ENCODE assay signal across 8 cellular contexts in genomic region chr6:24668066-24668996, GRCh38. TPM values are rescaled to one million over a fixed set of nuclear protein-coding genes. Genes with fewer than 3 reads are reported as not detected.
DNase-seq lines count a peak whose midpoint lies in the region; ATAC-seq and TF ChIP-seq lines count a peak whose summit lies in the region.
"Not testable (repeated sequence)": the region's sequence is repeated elsewhere in the genome, so short reads cannot be mapped to it uniquely, and the experiment has no call there.

No MANE protein-coding gene starts in this region.

- TF ChIP-seq EP300 in transverse colon (IDR thresholded peaks at IDR 0.05; ENCODE audit: low read depth): not testable (repeated sequence)

- peaks cover 11% of the 10 kb centered on the region for H3K36me3 ChIP-seq in Panc1 (ENCODE audit: control insufficient read depth, insufficient read depth, low read length)
- not testable (repeated sequence) for H3K36me3 ChIP-seq in transverse colon

- not testable (repeated sequence) for H3K27me3 ChIP-seq in Panc1 (ENCODE audit: control insufficient read depth, insufficient read depth, low read length); transverse colon

- H3K27ac Mint-ChIP-seq in activated T-cell treated with anti-CD3 and anti-CD28 coated beads, Interleukin-2, amount 50 U/mL, for 24 hours; nephron progenitor cell: not testable (repeated sequence)
- peak overlapping the region in 3 of 6 donors; percentile 34 to 94 (median 45) for H3K27ac Mint-ChIP-seq in immature natural killer cell

- CTCF ChIA-PET in Panc1 (lab: Charles Lee): not testable (repeated sequence)

- not testable (repeated sequence) for BruUV-seq in Panc1 (replicated peaks; lab: Mats Ljungman, UMichigan)

- DNase-seq in COLO829 (ENCODE audit: low spot score) (peak; percentile 68), immature natural killer cell (peak in 1 of 3 donors; percentile 2)
- DNase-seq in Jurkat, Clone E6-1 (ENCODE audit: low read depth, low spot score); Panc1 (ENCODE audit: low read depth, low spot score); activated T-cell treated with anti-CD3 and anti-CD28 coated beads, Interleukin-2, amount 50 U/mL, for 24 hours; coronary artery (ENCODE audit: low spot score); nephron progenitor cell; transverse colon: not testable (repeated sequence)

- H3K9me3 Mint-ChIP-seq in activated T-cell treated with anti-CD3 and anti-CD28 coated beads, Interleukin-2, amount 50 U/mL, for 24 hours: peaks cover 17% of the 10 kb centered on the region
- H3K9me3 Mint-ChIP-seq in immature natural killer cell: not testable (repeated sequence)
- H3K9me3 Mint-ChIP-seq in nephron progenitor cell: peaks cover 61% of the 10 kb centered on the region

- POLR2A ChIA-PET in Panc1 (lab: Charles Lee): not testable (repeated sequence)

- not testable (repeated sequence) for TF ChIP-seq CTCF in Panc1 (IDR thresholded peaks at IDR 0.05); coronary artery (IDR thresholded peaks at IDR 0.05); nephron progenitor cell (IDR thresholded peaks at IDR 0.05); transverse colon (IDR thresholded peaks at IDR 0.05)

- peaks cover 45% of the 10 kb centered on the region for H3K4me1 Mint-ChIP-seq in activated T-cell treated with anti-CD3 and anti-CD28 coated beads, Interleukin-2, amount 50 U/mL, for 24 hours (ENCODE audit: low read depth)
- H3K4me1 Mint-ChIP-seq in immature natural killer cell: peaks cover 44 to 54% of the 10 kb centered on the region in 2 donors
- H3K4me1 Mint-ChIP-seq in nephron progenitor cell: peaks cover 39% of the 10 kb centered on the region

- peak overlapping the region; percentile 96 for H3K4me3 Mint-ChIP-seq in activated T-cell treated with anti-CD3 and anti-CD28 coated beads, Interleukin-2, amount 50 U/mL, for 24 hours
- H3K4me3 Mint-ChIP-seq in immature natural killer cell (peak overlapping the region; percentile 43 to 100 (median 98)), nephron progenitor cell (peak overlapping the region; percentile 96)

- peaks cover 75% of the 10 kb centered on the region for H3K36me3 Mint-ChIP-seq in activated T-cell treated with anti-CD3 and anti-CD28 coated beads, Interleukin-2, amount 50 U/mL, for 24 hours (ENCODE audit: low read depth)
- H3K36me3 Mint-ChIP-seq in immature natural killer cell (peaks cover 4 to 24% (median 5%) of the 10 kb centered on the region in 3 donors), nephron progenitor cell (ENCODE audit: low read depth) (peaks cover 69% of the 10 kb centered on the region)

- H3K4me3 ChIP-seq in Jurkat, Clone E6-1 (ENCODE audit: low read length): peak overlapping the region; percentile 99
- H3K4me3 ChIP-seq in Panc1 (ENCODE audit: low read depth in 2 of 2, low read length in 2 of 2) (peak overlapping the region; percentile 99 to 100), coronary artery (peak overlapping the region; percentile 88), transverse colon (peak overlapping the region in 3 of 4 donors; percentile 50 to 75 (median 64))

- 93 to 94% methylated on average over 8 to 18 of the region's 18 CpGs for WGBS in transverse colon (ENCODE audit: low coverage in 1 of 2), 2 donors

- not testable (repeated sequence) for H3K27me3 Mint-ChIP-seq in activated T-cell treated with anti-CD3 and anti-CD28 coated beads, Interleukin-2, amount 50 U/mL, for 24 hours; nephron progenitor cell (ENCODE audit: low read depth, poor library complexity)
- peaks cover 11 to 24% (median 11%) of the 10 kb centered on the region in 3 donors for H3K27me3 Mint-ChIP-seq in immature natural killer cell (ENCODE audit: low read depth in 3 of 3)

- not testable (repeated sequence) for H3K9me3 ChIP-seq in Panc1 (ENCODE audit: control insufficient read depth, insufficient read depth, low read depth, low read length); transverse colon

- intact Hi-C loops in Panc1 (cut with micrococcal nuclease; ENCODE audit: unreplicated experiment); transverse colon (cut with DNase I; ENCODE audit: low total_unique reads): not testable (repeated sequence)

- H3K4me1 ChIP-seq in Panc1 (ENCODE audit: control insufficient read depth, insufficient read depth, low read length) (peaks cover 11% of the 10 kb centered on the region), transverse colon (peaks cover 7 to 38% (median 25%) of the 10 kb centered on the region in 4 donors)

- in situ Hi-C loops in Panc1 (cut with HindIII; ENCODE audit: low pct_unique_long_range_greater_than_20kb, low sequenced_read_pairs); transverse colon (cut with MboI; ENCODE audit: low pct_ligation_motif_present in 1 of 4, low pct_unique_long_range_greater_than_20kb in 1 of 4, low sequenced_read_pairs in 3 of 4): not testable (repeated sequence)

- not testable (repeated sequence) for TF ChIP-seq POLR2A in transverse colon (IDR thresholded peaks at IDR 0.05)

- peak; percentile 64 for ATAC-seq in Panc1

- H3K27ac ChIP-seq in Panc1 (ENCODE audit: low read length) (peak overlapping the region; percentile 99), transverse colon (peak overlapping the region; percentile 92 to 97 (median 94))
- H3K27ac ChIP-seq in coronary artery: not testable (repeated sequence)

RNA-seq across cellular contexts. Expression of gene ACOT13, which starts 1.5 kb away (rescaled TPM):
- 103 TPM for polyA plus RNA-seq in Jurkat, Clone E6-1 (2012; ENCODE audit: insufficient read depth, insufficient read length)
- total RNA-seq in Panc1 (2021; ENCODE audit: unreplicated experiment) (31.6 TPM), transverse colon (10 to 100 TPM in 2 of 4 donors, 1 to 10 TPM in 2; 5.6 to 16.8 (median 11.2) TPM)
- polyA plus RNA-seq in Panc1 (2012; ENCODE audit: insufficient read length): 22.4 TPM
- 10 to 100 TPM in 2 of 3 donors, 1 to 10 TPM in 1; 6.2 to 17.1 (median 16.5) TPM for polyA plus RNA-seq in immature natural killer cell

RNA-seq across cellular contexts. Expression of gene TDP2, which starts 1.6 kb away (rescaled TPM):
- polyA plus RNA-seq in Jurkat, Clone E6-1 (2012; ENCODE audit: insufficient read depth, insufficient read length): 74.8 TPM
- total RNA-seq in Panc1 (2021; ENCODE audit: unreplicated experiment) (33.6 TPM), transverse colon (100 to 1,000 TPM in 3 of 4 donors, 10 to 100 TPM in 1; 48.4 to 292 (median 151) TPM)
- polyA plus RNA-seq in Panc1 (2012; ENCODE audit: insufficient read length): 42.7 TPM
- 10 to 100 TPM; 40.6 to 49.7 (median 46.5) TPM for polyA plus RNA-seq in immature natural killer cell

RNA-seq across cellular contexts. Expression of gene KIAA0319, which starts 22.3 kb away (rescaled TPM):
- 0.69 TPM for polyA plus RNA-seq in Jurkat, Clone E6-1 (2012; ENCODE audit: insufficient read depth, insufficient read length)
- 2.0 TPM for total RNA-seq in Panc1 (2021; ENCODE audit: unreplicated experiment)
- 1.2 TPM for polyA plus RNA-seq in Panc1 (2012; ENCODE audit: insufficient read length)
- not detected for polyA plus RNA-seq in immature natural killer cell
- total RNA-seq in transverse colon: 1 to 10 TPM in 1 of 4 donors, under 1 TPM in 3; 0.37 to 2.6 (median 0.67) TPM

RNA-seq across cellular contexts. Expression of gene C6orf62, which starts 50.6 kb away (rescaled TPM):
- polyA plus RNA-seq in Jurkat, Clone E6-1 (2012; ENCODE audit: insufficient read depth, insufficient read length): 70.1 TPM
- total RNA-seq in Panc1 (2021; ENCODE audit: unreplicated experiment) (153 TPM), transverse colon (10 to 100 TPM; 29.9 to 64.3 (median 40.9) TPM)
- 53.5 TPM for polyA plus RNA-seq in Panc1 (2012; ENCODE audit: insufficient read length)
- 100 to 1,000 TPM in 1 of 3 donors, 10 to 100 TPM in 2; 63.0 to 140 (median 96.4) TPM for polyA plus RNA-seq in immature natural killer cell
